ENCODE assay signal across 8 cellular contexts in the genomic region with DNA sequence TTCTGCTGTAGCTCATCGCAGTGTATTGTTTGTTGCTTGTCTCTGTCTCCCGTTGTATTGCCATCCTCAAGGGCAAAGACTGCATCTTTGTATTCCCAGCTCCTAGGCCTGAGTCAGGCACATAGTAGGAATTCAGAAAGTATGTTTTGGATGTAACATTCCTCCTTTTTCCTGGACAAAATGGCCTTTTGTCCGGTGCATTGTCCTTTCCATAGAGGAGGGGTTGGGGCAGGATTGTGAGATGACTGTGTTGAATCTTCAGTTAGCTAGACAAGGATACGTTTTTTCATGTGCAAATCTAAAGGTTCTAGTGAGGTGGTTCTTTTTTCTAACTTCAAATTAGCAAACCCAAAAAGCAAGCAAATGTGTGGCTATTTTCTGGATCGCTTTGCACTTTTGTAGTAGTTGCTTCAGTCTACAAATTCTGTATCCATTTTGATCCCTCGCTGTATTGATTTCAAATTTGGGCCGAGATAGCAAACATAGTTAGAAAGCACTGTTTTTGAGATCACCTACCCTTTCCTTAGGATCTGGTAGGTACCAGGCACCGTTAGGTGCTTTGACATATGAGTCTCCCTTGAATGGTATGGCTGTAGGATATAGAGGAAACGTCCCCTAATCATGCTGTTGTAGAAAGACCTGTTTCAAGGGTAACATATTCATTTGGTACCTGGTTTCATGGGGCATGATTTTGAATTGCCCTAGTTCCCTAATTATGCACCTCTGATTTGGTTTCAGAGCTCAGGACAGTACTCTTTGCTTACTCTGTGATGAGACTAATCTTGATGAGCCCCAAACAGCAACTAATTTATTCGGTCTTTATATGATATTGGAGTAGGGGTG. TPM values are rescaled to one million over a fixed set of nuclear protein-coding genes. Genes with fewer than 3 reads are reported as not detected.
DNase-seq lines count a peak whose midpoint lies in the region; ATAC-seq and TF ChIP-seq lines count a peak whose summit lies in the region.

No MANE protein-coding gene starts in this region.

- no peaks in the 10 kb centered on the region for H3K9me3 ChIP-seq in tibial artery

- no peaks in the 10 kb centered on the region for H3K27me3 ChIP-seq in tibial artery

- peak overlapping the region; percentile 90 for H3K4me3 Mint-ChIP-seq in activated T-cell treated with anti-CD3 and anti-CD28 coated beads, Interleukin-2, amount 50 U/mL, for 4 hours
- H3K4me3 Mint-ChIP-seq in activated naive CD8-positive, alpha-beta T cell treated with anti-CD3 and anti-CD28 coated beads, Interleukin-2, amount 50 U/mL, for 24 hours: peak overlapping the region; percentile 89

- DNase-seq in activated T-cell treated with anti-CD3 and anti-CD28 coated beads, Interleukin-2, amount 50 U/mL, for 4 hours: no peak
- DNase-seq in activated T-cell treated with anti-CD3 and anti-CD28 coated beads for 4 hours: no peak
- DNase-seq in activated naive CD8-positive, alpha-beta T cell treated with anti-CD3 and anti-CD28 coated beads, Interleukin-2, amount 50 U/mL, for 24 hours: no peak
- peak; percentile 45 for DNase-seq in left kidney (ENCODE audit: low read depth, low spot score)
- no peak for DNase-seq in tibial artery
- DNase-seq in pons (ENCODE audit: low spot score): no peak

- peak overlapping the region; percentile 91 for H3K27ac Mint-ChIP-seq in activated naive CD8-positive, alpha-beta T cell treated with anti-CD3 and anti-CD28 coated beads, Interleukin-2, amount 50 U/mL, for 24 hours

- no peaks in the 10 kb centered on the region for H3K27me3 Mint-ChIP-seq in activated T-cell treated with anti-CD3 and anti-CD28 coated beads, Interleukin-2, amount 50 U/mL, for 4 hours (ENCODE audit: low read depth)
- no peaks in the 10 kb centered on the region for H3K27me3 Mint-ChIP-seq in activated naive CD8-positive, alpha-beta T cell treated with anti-CD3 and anti-CD28 coated beads, Interleukin-2, amount 50 U/mL, for 24 hours

- H3K4me1 Mint-ChIP-seq in activated T-cell treated with anti-CD3 and anti-CD28 coated beads, Interleukin-2, amount 50 U/mL, for 4 hours (ENCODE audit: low read depth): peaks cover 31% of the 10 kb centered on the region
- peaks cover 41% of the 10 kb centered on the region for H3K4me1 Mint-ChIP-seq in activated naive CD8-positive, alpha-beta T cell treated with anti-CD3 and anti-CD28 coated beads, Interleukin-2, amount 50 U/mL, for 24 hours

- no peak for TF ChIP-seq CTCF in tibial artery (IDR thresholded peaks at IDR 0.05)

- H3K27ac ChIP-seq in tibial artery: peak overlapping the region in 1 of 2 donors; percentile 83

- no peaks in the 10 kb centered on the region for H3K9me3 Mint-ChIP-seq in activated T-cell treated with anti-CD3 and anti-CD28 coated beads, Interleukin-2, amount 50 U/mL, for 4 hours
- H3K9me3 Mint-ChIP-seq in activated naive CD8-positive, alpha-beta T cell treated with anti-CD3 and anti-CD28 coated beads, Interleukin-2, amount 50 U/mL, for 24 hours: no peaks in the 10 kb centered on the region

- H3K4me3 ChIP-seq in tibial artery: peak overlapping the region; percentile 84 to 96

- no peaks in the 10 kb centered on the region for H3K36me3 Mint-ChIP-seq in activated T-cell treated with anti-CD3 and anti-CD28 coated beads, Interleukin-2, amount 50 U/mL, for 4 hours (ENCODE audit: insufficient read depth)
- H3K36me3 Mint-ChIP-seq in activated naive CD8-positive, alpha-beta T cell treated with anti-CD3 and anti-CD28 coated beads, Interleukin-2, amount 50 U/mL, for 24 hours (ENCODE audit: low read depth): peaks cover 28% of the 10 kb centered on the region

- H3K36me3 ChIP-seq in tibial artery: peaks cover 10 to 25% (median 21%) of the 10 kb centered on the region in 3 donors

- intact Hi-C loops in tibial artery (cut with DNase I; ENCODE audit: low total_unique reads): no loop called here

- peaks cover 0 to 20% (median 15%) of the 10 kb centered on the region in 4 donors for H3K4me1 ChIP-seq in tibial artery

- ATAC-seq in activated T-cell treated with anti-CD3 and anti-CD28 coated beads, Interleukin-2, amount 50 U/mL, for 4 hours: no peak
- ATAC-seq in activated naive CD8-positive, alpha-beta T cell treated with anti-CD3 and anti-CD28 coated beads, Interleukin-2, amount 50 U/mL, for 24 hours: no peak
- ATAC-seq in GM21786 (IDR thresholded peaks at IDR 0.05; ENCODE audit: unreplicated experiment): no peak
- no peak for ATAC-seq in HG02759 (IDR thresholded peaks at IDR 0.05; ENCODE audit: unreplicated experiment)

RNA-seq across cellular contexts. Expression of a gene that starts 1.2 kb away (rescaled TPM):
- total RNA-seq in activated T-cell treated with anti-CD3 and anti-CD28 coated beads, Interleukin-2, amount 50 U/mL, for 4 hours: 10 to 100 TPM; 67.7 to 82.5 (median 75.9) TPM

RNA-seq across cellular contexts. Expression of a gene that starts 40.6 kb away (rescaled TPM):
- total RNA-seq in activated T-cell treated with anti-CD3 and anti-CD28 coated beads, Interleukin-2, amount 50 U/mL, for 4 hours: 10 to 100 TPM in 1 of 3 donors, 1 to 10 TPM in 2; 7.5 to 14.2 (median 9.9) TPM

RNA-seq across cellular contexts. Expression of a gene that starts 58.8 kb away (rescaled TPM):
- total RNA-seq in activated T-cell treated with anti-CD3 and anti-CD28 coated beads, Interleukin-2, amount 50 U/mL, for 4 hours: 10 to 100 TPM; 18.5 to 27.2 (median 25.2) TPM
